24 cellular contexts compared by ENCODE assay signal in the genomic region with DNA sequence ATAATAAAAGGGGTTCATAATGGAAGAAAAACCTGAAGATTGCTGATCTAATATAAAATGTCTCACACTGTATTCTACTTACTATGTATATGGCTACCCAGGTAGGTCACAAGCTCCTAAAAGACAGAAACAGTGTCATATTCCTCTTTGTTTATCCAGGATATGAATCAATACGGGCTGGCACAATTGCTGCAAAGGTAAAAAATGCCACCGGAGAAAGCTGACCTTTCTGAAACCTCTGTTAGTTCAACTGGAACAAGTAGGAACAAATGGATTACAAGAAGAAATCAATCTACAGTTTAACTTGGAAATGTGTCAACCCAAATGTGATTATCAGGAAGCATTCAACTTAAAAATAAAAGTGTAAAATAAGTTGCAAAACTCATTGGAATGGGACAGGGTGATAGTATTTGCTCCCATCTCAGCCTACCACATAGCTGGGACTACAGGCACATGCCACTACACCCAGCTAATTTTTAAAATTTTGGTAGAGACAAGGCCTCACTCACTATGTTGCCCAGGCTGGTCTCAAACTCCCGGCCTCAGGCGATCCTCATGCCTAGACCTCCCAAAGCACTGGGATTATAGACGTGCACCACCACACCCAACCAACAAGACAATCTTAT. TPM values are rescaled to one million over a fixed set of nuclear protein-coding genes. Genes with fewer than 3 reads are reported as not detected.
A peak's percentile ranks its signal among the peaks of the same experiment; 100 is the strongest.
DNase-seq lines count a peak whose midpoint lies in the region; ATAC-seq, FAIRE-seq and TF ChIP-seq lines count a peak whose summit lies in the region.
"Had no signal": no experiment of that assay in that cellular context is flagged by ENCODE, and none has a peak within 500 bp of the region (broad histone marks: within the 10 kb centered on the region; RNA-seq: fewer than 3 reads in every experiment).

No MANE protein-coding gene starts in this region.

- no peaks in the 10 kb centered on the region for H3K27me3 Mint-ChIP-seq in naive thymus-derived CD8-positive, alpha-beta T cell
- no peaks in the 10 kb centered on the region for H3K27me3 Mint-ChIP-seq in activated naive CD8-positive, alpha-beta T cell treated with anti-CD3 and anti-CD28 coated beads, Interleukin-2, amount 50 U/mL, for 24 hours
- H3K27me3 Mint-ChIP-seq: activated CD8-positive, alpha-beta T cell treated with anti-CD3 and anti-CD28 coated beads for 36 hours had no signal

- no peak overlapping the region for H4K12ac ChIP-seq in trophoblast cell (ENCODE audit: low read depth, low read length)

- peak; percentile 52 for FAIRE-seq in GM19239 (lab: Jason Lieb, UNC)
- peak; percentile 58 for FAIRE-seq in RCC 7860 (lab: Jason Lieb, UNC)
- FAIRE-seq: GM12878 had no signal

- H3K4ac ChIP-seq in trophoblast cell (ENCODE audit: low read depth, low read length): no peak overlapping the region

- H2AFZ ChIP-seq in trophoblast cell (ENCODE audit: insufficient read depth, low read length, poor library complexity): no peak overlapping the region

- H3K4me2 ChIP-seq in trophoblast cell (ENCODE audit: low read length): no peak overlapping the region
- H3K4me2 ChIP-seq: smooth muscle cell had no signal

- peaks cover 0 to 4% of the 10 kb centered on the region in 2 experiments for H3K36me3 ChIP-seq in trophoblast cell (ENCODE audit: control insufficient read depth in 1 of 2, insufficient read depth in 2 of 2, low read length in 2 of 2)
- H3K36me3 ChIP-seq: cardiac muscle cell, heart right ventricle, tibial nerve had no signal

- POLR2A ChIA-PET in naive thymus-derived CD8-positive, alpha-beta T cell (lab: Charles Lee): no interaction called here

- peak overlapping the region; percentile 71 for H3K18ac ChIP-seq in trophoblast cell (ENCODE audit: low read length)

- no peak overlapping the region for H2BK120ac ChIP-seq in trophoblast cell (ENCODE audit: insufficient read depth, low read length, poor library complexity)

- no peak overlapping the region for H2BK5ac ChIP-seq in trophoblast cell (ENCODE audit: low read depth, low read length, poor library complexity)

- WGBS in trophoblast cell (ENCODE audit: extremely low coverage, insufficient coverage, insufficient read length): no CpG with 5 or more reads among the region's 5 CpGs

- no peak overlapping the region for H3K4me3 ChIP-seq in trophoblast cell (ENCODE audit: low read depth, low read length)
- H3K4me3 ChIP-seq: cardiac muscle cell, GM12878, heart right ventricle, smooth muscle cell, tibial nerve had no signal

- H2AK5ac ChIP-seq in trophoblast cell (ENCODE audit: low read length): peak overlapping the region; percentile 46

- peaks cover 2% of the 10 kb centered on the region for H3K79me1 ChIP-seq in trophoblast cell (ENCODE audit: low read length)

- no peak overlapping the region for H4K8ac ChIP-seq in trophoblast cell (ENCODE audit: low read depth, low read length)

- no peak overlapping the region for H3K14ac ChIP-seq in trophoblast cell (ENCODE audit: low read length)

- no peak overlapping the region for H3K9ac ChIP-seq in trophoblast cell (ENCODE audit: low read length)

- H3K27me3 ChIP-seq in trophoblast cell (ENCODE audit: insufficient read depth, low read length): no peaks in the 10 kb centered on the region
- H3K27me3 ChIP-seq: cardiac muscle cell, tibial nerve had no signal

- ATAC-seq in esophagus mucosa (peak; percentile 79), GM18511 (IDR thresholded peaks at IDR 0.05; ENCODE audit: unreplicated experiment) (no peak)
- no peak for ATAC-seq in naive thymus-derived CD8-positive, alpha-beta T cell
- no peak for ATAC-seq in activated naive CD8-positive, alpha-beta T cell treated with anti-CD3 and anti-CD28 coated beads, Interleukin-2, amount 50 U/mL, for 24 hours
- ATAC-seq: activated CD8-positive, alpha-beta T cell treated with anti-CD3 and anti-CD28 coated beads for 36 hours; CD8-positive, alpha-beta T cell; GM12878; heart right ventricle; left ventricle myocardium superior had no signal

- H3K27ac ChIP-seq in trophoblast cell (ENCODE audit: low read depth, low read length): no peak overlapping the region
- H3K27ac ChIP-seq: cardiac muscle cell, heart right ventricle, tibial nerve had no signal

- no peak overlapping the region for H3K23ac ChIP-seq in trophoblast cell (ENCODE audit: low read length)

- no peak overlapping the region for H2BK12ac ChIP-seq in trophoblast cell (ENCODE audit: low read length)

- H4K91ac ChIP-seq in trophoblast cell (ENCODE audit: low read depth, low read length): peak overlapping the region; percentile 14

- H3K36me3 Mint-ChIP-seq in naive thymus-derived CD8-positive, alpha-beta T cell: no peaks in the 10 kb centered on the region
- H3K36me3 Mint-ChIP-seq in activated naive CD8-positive, alpha-beta T cell treated with anti-CD3 and anti-CD28 coated beads, Interleukin-2, amount 50 U/mL, for 24 hours (ENCODE audit: low read depth): peaks cover 6% of the 10 kb centered on the region
- H3K36me3 Mint-ChIP-seq: CD8-positive, alpha-beta T cell had no signal

- DNase-seq in GM19239 (ENCODE audit: insufficient read length, low spot score) (no peak), RCC 7860 (ENCODE audit: low spot score) (no peak), trophoblast cell (no peak), GM20000 (ENCODE audit: low spot score) (no peak)
- DNase-seq in naive thymus-derived CD8-positive, alpha-beta T cell: no peak
- DNase-seq in activated naive CD8-positive, alpha-beta T cell treated with anti-CD3 and anti-CD28 coated beads, Interleukin-2, amount 50 U/mL, for 24 hours: no peak
- DNase-seq: activated CD4-positive, CD25-positive, alpha-beta regulatory T cell; activated CD8-positive, alpha-beta T cell treated with anti-CD3 and anti-CD28 coated beads for 36 hours; activated gamma-delta T cell; CD8-positive, alpha-beta T cell; DMS79; heart right ventricle; left ventricle myocardium superior; NCI-H1417; NCI-H510A; stimulated activated CD4-positive, alpha-beta T cell treated with anti-CD3 and anti-CD28 coated beads, Interleukin-2, amount 100 ng/mL, for 48 hours; stimulated activated naive CD4-positive, alpha-beta T cell; T-helper 9 cell had no signal

- H3K9me3 Mint-ChIP-seq in naive thymus-derived CD8-positive, alpha-beta T cell: peaks cover 0 to 6% (median 0%) of the 10 kb centered on the region in 9 donors
- H3K9me3 Mint-ChIP-seq in activated naive CD8-positive, alpha-beta T cell treated with anti-CD3 and anti-CD28 coated beads, Interleukin-2, amount 50 U/mL, for 24 hours: no peaks in the 10 kb centered on the region
- H3K9me3 Mint-ChIP-seq: activated CD8-positive, alpha-beta T cell treated with anti-CD3 and anti-CD28 coated beads for 36 hours; CD8-positive, alpha-beta T cell had no signal

- peaks cover 0 to 5% (median 3%) of the 10 kb centered on the region in 4 donors for H3K4me1 Mint-ChIP-seq in naive thymus-derived CD8-positive, alpha-beta T cell
- peaks cover 26% of the 10 kb centered on the region for H3K4me1 Mint-ChIP-seq in activated naive CD8-positive, alpha-beta T cell treated with anti-CD3 and anti-CD28 coated beads, Interleukin-2, amount 50 U/mL, for 24 hours

- H3K9me3 ChIP-seq in trophoblast cell (ENCODE audit: insufficient read depth, low read depth, low read length): no peaks in the 10 kb centered on the region
- H3K9me3 ChIP-seq: heart right ventricle, tibial nerve had no signal

- no peaks in the 10 kb centered on the region for H3K79me2 ChIP-seq in trophoblast cell (ENCODE audit: control insufficient read depth, insufficient read depth, low read length, poor library complexity)

- no peak overlapping the region for H3K4me3 Mint-ChIP-seq in naive thymus-derived CD8-positive, alpha-beta T cell
- no peak overlapping the region for H3K4me3 Mint-ChIP-seq in activated naive CD8-positive, alpha-beta T cell treated with anti-CD3 and anti-CD28 coated beads, Interleukin-2, amount 50 U/mL, for 24 hours
- H3K4me3 Mint-ChIP-seq: activated CD8-positive, alpha-beta T cell treated with anti-CD3 and anti-CD28 coated beads for 36 hours; CD8-positive, alpha-beta T cell had no signal

- H3K27ac Mint-ChIP-seq in naive thymus-derived CD8-positive, alpha-beta T cell: no peak overlapping the region
- H3K27ac Mint-ChIP-seq in activated naive CD8-positive, alpha-beta T cell treated with anti-CD3 and anti-CD28 coated beads, Interleukin-2, amount 50 U/mL, for 24 hours: no peak overlapping the region
- H3K27ac Mint-ChIP-seq: activated CD8-positive, alpha-beta T cell treated with anti-CD3 and anti-CD28 coated beads for 36 hours; CD8-positive, alpha-beta T cell had no signal

- no peak for TF ChIP-seq CTCF in GM20000 (IDR thresholded peaks at IDR 0.05; ENCODE audit: extremely low read depth, missing control alignments)

- peaks cover 0 to 10% of the 10 kb centered on the region in 2 experiments for H3K4me1 ChIP-seq in trophoblast cell (ENCODE audit: control insufficient read depth in 1 of 2, insufficient read depth in 2 of 2, low read length in 2 of 2)
- H3K4me1 ChIP-seq: heart right ventricle, tibial nerve had no signal

RNA-seq across cellular contexts. Expression of gene SLC35F2, which starts 27.6 kb away (rescaled TPM):
- total RNA-seq in esophagus mucosa: 14.7 TPM
- polyA plus RNA-seq in trophoblast cell (2013): 57.7 and 60.4 TPM in 2 replicates
- total RNA-seq in naive thymus-derived CD8-positive, alpha-beta T cell: 1 to 10 TPM; 3.6 to 4.0 TPM
- polyA plus RNA-seq in naive thymus-derived CD8-positive, alpha-beta T cell: 1 to 10 TPM; 2.1 to 5.6 (median 4.1) TPM
